In the genomic region with DNA sequence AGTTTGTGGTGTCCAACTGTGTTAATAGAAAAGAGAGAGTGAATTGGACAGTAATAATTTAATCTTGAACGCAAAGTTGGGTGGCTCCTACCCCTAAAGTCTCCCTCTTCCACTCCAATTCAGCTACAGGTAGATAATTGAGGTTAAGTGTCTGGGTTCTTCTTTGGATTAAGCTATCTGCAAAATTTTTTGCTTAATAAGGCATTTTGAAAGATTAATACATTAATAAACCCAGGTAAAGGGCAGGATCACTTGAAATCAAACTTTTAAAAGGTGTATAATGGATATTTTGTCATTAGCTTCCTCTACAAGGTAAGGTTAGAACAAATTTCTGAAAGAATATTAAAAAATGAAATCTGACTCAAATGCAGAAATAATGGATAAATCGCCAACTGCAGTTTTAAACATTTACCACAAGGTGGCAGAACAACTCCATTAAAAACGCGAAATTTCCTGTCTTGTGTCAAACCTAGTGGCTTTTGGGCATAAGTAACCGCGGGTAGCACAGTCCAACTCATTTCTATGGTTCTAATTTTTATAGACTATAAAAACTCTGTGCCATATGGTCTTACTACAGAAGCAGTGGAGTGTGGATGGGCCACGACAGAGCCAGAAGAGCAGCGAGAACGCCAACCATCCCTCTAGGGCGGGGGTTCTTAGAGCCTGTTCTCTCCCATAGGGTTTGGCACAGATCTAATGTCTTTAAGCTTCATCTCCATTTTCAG, we compare ENCODE assay signal across 1 cellular context.
TF ChIP-seq lines count a peak whose summit lies in the region.

No MANE protein-coding gene starts in this region.

TF ChIP-seq in HEK293, 187 proteins besides CTCF, POLR2A, EP300 and RAD21 (continued from another document):
- 0 out of 2 replicates have a peak, but pooled peaks have one; percentile 32 for TF ChIP-seq PRDM10 (tag by site-specific recombination; IDR thresholded peaks at IDR 0.05)
- peak; percentile 71; the same call in 1 of the 2 replicates for TF ChIP-seq ZNF660 (tag by site-specific recombination; IDR thresholded peaks at IDR 0.05)
- TF ChIP-seq, protein P1, sequence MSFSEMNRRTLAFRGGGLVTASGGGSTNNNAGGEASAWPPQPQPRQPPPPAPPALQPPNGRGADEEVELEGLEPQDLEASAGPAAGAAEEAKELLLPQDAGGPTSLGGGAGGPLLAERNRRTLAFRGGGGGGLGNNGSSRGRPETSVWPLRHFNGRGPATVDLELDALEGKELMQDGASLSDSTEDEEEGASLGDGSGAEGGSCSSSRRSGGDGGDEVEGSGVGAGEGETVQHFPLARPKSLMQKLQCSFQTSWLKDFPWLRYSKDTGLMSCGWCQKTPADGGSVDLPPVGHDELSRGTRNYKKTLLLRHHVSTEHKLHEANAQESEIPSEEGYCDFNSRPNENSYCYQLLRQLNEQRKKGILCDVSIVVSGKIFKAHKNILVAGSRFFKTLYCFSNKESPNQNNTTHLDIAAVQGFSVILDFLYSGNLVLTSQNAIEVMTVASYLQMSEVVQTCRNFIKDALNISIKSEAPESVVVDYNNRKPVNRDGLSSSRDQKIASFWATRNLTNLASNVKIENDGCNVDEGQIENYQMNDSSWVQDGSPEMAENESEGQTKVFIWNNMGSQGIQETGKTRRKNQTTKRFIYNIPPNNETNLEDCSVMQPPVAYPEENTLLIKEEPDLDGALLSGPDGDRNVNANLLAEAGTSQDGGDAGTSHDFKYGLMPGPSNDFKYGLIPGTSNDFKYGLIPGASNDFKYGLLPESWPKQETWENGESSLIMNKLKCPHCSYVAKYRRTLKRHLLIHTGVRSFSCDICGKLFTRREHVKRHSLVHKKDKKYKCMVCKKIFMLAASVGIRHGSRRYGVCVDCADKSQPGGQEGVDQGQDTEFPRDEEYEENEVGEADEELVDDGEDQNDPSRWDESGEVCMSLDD (tag by site-specific recombination; IDR thresholded peaks at IDR 0.05) = no peak
